ENCODE assay signal across 2 cellular contexts in the genomic region with DNA sequence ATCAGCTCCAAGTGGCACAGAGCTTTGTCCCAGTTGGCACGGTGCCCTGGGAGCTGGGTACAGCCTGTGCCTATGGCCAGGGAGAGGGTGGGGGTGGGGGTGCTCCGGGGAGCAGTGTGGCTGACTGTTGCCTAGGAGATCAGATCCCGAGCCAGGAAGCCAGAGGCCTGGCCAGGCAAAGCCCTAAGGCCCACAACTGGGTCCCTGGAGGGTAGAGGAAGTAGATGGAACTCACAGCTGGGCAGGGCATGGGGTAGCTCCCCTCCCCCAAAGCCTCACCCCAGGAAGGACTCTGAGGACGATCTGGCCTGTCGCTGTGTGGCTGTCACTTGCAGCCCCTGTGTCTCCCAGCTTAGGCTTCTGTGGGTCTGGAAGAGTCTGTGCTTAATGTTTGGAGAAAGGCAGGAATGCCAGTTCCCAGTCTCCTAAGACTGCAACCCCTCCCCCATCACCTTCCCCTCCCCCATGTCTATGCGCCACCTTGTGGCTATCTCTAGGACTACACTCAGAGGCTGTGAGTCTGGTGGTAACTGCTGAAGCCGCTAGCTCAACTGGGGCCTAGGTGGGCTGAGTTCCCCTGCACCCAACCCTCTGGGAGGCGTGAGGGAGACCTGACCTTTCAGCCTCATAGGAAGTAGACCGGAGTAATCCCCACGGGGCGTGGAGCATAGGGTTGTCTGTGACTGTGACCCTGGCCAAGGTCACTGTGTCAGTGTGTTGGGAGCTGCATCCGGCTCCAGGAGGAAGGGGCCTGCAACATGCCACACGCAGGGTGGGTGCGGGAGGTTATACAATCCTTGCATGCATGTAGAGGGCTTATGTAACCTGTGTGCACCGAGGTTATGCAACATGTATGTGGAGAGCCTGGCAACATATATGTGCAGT.
TF ChIP-seq lines count a peak whose summit lies in the region.

No MANE protein-coding gene starts in this region.

TF ChIP-seq in HEK293, 187 proteins besides CTCF, POLR2A, EP300 and RAD21 (continues in another document):
- TF ChIP-seq ZNF426 (tag by site-specific recombination; IDR thresholded peaks at IDR 0.05) (no peak), GLIS1 (tag by site-specific recombination; IDR thresholded peaks at IDR 0.05) (0 out of 2 replicates have a peak, but pooled peaks have one; percentile 24), GLIS2 (tag by site-specific recombination; IDR thresholded peaks at IDR 0.05) (peak; percentile 42; the same call in 1 of the 2 replicates), ZNF248 (tag by site-specific recombination; IDR thresholded peaks at IDR 0.05) (no peak), BCL11B (tag by site-specific recombination; IDR thresholded peaks at IDR 0.05; ENCODE audit: low read depth) (0 out of 2 replicates have a peak, but pooled peaks have one; percentile 38), ZNF175 (tag by site-specific recombination; IDR thresholded peaks at IDR 0.05) (no peak), HOXA7 (CRISPR knock-in tag; IDR thresholded peaks at IDR 0.05; ENCODE audit: borderline replicate concordance) (no peak), ZNF561 (tag by site-specific recombination; IDR thresholded peaks at IDR 0.05; ENCODE audit: borderline replicate concordance) (no peak), ZFP69B (tag by site-specific recombination; IDR thresholded peaks at IDR 0.05) (peak; percentile 36; the same call in 1 of the 2 replicates), ZNF2 (tag by site-specific recombination; IDR thresholded peaks at IDR 0.05) (peak; percentile 45; the same call in 1 of the 2 replicates), ZNF596 (tag by site-specific recombination; IDR thresholded peaks at IDR 0.05) (no peak), KLF16 (tag by site-specific recombination; IDR thresholded peaks at IDR 0.05) (peak; percentile 40; the same call in 1 of the 2 replicates), GLI2 (tag by site-specific recombination; IDR thresholded peaks at IDR 0.05; ENCODE audit: borderline replicate concordance, low read depth) (no peak), ZSCAN30 (tag by site-specific recombination; IDR thresholded peaks at IDR 0.05) (peak; percentile 56; the same call in 1 of the 2 replicates), ZIC2 (tag by site-specific recombination; IDR thresholded peaks at IDR 0.05) (0 out of 2 replicates have a peak, but pooled peaks have one; percentile 10), ZNF768 (tag by site-specific recombination; IDR thresholded peaks at IDR 0.05) (no peak)
- TF ChIP-seq, protein P1, sequence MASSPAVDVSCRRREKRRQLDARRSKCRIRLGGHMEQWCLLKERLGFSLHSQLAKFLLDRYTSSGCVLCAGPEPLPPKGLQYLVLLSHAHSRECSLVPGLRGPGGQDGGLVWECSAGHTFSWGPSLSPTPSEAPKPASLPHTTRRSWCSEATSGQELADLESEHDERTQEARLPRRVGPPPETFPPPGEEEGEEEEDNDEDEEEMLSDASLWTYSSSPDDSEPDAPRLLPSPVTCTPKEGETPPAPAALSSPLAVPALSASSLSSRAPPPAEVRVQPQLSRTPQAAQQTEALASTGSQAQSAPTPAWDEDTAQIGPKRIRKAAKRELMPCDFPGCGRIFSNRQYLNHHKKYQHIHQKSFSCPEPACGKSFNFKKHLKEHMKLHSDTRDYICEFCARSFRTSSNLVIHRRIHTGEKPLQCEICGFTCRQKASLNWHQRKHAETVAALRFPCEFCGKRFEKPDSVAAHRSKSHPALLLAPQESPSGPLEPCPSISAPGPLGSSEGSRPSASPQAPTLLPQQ (tag by site-specific recombination; IDR thresholded peaks at IDR 0.05) = no peak
- TF ChIP-seq, protein P2, sequence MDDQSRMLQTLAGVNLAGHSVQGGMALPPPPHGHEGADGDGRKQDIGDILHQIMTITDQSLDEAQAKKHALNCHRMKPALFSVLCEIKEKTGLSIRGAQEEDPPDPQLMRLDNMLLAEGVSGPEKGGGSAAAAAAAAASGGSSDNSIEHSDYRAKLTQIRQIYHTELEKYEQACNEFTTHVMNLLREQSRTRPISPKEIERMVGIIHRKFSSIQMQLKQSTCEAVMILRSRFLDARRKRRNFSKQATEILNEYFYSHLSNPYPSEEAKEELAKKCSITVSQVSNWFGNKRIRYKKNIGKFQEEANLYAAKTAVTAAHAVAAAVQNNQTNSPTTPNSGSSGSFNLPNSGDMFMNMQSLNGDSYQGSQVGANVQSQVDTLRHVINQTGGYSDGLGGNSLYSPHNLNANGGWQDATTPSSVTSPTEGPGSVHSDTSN (CRISPR knock-in tag; IDR thresholded peaks at IDR 0.05) = no peak
- TF ChIP-seq, protein P3, sequence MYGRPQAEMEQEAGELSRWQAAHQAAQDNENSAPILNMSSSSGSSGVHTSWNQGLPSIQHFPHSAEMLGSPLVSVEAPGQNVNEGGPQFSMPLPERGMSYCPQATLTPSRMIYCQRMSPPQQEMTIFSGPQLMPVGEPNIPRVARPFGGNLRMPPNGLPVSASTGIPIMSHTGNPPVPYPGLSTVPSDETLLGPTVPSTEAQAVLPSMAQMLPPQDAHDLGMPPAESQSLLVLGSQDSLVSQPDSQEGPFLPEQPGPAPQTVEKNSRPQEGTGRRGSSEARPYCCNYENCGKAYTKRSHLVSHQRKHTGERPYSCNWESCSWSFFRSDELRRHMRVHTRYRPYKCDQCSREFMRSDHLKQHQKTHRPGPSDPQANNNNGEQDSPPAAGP (tag by site-specific recombination; IDR thresholded peaks at IDR 0.05) = 0 out of 2 replicates have a peak, but pooled peaks have one; percentile 43
- TF ChIP-seq, protein P4, sequence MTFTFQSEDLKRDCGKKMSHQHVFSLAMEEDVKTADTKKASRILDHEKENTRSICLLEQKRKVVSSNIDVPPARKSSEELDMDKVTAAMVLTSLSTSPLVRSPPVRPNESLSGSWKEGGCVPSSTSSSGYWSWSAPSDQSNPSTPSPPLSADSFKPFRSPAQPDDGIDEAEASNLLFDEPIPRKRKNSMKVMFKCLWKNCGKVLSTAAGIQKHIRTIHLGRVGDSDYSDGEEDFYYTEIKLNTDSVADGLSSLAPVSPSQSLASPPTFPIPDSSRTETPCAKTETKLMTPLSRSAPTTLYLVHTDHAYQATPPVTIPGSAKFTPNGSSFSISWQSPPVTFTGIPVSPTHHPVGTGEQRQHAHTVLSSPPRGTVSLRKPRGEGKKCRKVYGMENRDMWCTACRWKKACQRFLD (tag by site-specific recombination; IDR thresholded peaks at IDR 0.05) = no peak
- TF ChIP-seq, protein P5, sequence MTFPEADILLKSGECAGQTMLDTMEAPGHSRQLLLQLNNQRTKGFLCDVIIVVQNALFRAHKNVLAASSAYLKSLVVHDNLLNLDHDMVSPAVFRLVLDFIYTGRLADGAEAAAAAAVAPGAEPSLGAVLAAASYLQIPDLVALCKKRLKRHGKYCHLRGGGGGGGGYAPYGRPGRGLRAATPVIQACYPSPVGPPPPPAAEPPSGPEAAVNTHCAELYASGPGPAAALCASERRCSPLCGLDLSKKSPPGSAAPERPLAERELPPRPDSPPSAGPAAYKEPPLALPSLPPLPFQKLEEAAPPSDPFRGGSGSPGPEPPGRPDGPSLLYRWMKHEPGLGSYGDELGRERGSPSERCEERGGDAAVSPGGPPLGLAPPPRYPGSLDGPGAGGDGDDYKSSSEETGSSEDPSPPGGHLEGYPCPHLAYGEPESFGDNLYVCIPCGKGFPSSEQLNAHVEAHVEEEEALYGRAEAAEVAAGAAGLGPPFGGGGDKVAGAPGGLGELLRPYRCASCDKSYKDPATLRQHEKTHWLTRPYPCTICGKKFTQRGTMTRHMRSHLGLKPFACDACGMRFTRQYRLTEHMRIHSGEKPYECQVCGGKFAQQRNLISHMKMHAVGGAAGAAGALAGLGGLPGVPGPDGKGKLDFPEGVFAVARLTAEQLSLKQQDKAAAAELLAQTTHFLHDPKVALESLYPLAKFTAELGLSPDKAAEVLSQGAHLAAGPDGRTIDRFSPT (tag by site-specific recombination; IDR thresholded peaks at IDR 0.05) = peak; percentile 73

TF ChIP-seq in neural cell, 6 proteins besides CTCF, POLR2A, EP300 and RAD21:
- peak; percentile 88 for TF ChIP-seq SMC3 (conservative IDR thresholded peaks at IDR 0.05; ENCODE audit: poor library complexity)
- no peak for TF ChIP-seq EZH2 (IDR thresholded peaks at IDR 0.05; ENCODE audit: borderline replicate concordance, insufficient read depth, low read length, poor library complexity, severe bottlenecking)
